Comparison of ENCODE assay signal across 10 cellular contexts in genomic region chr17:49229805-49230600, GRCh38. TPM values are rescaled to one million over a fixed set of nuclear protein-coding genes. Genes with fewer than 3 reads are reported as not detected.
A peak's percentile ranks its signal among the peaks of the same experiment; 100 is the strongest.
DNase-seq lines count a peak whose midpoint lies in the region; FAIRE-seq and TF ChIP-seq lines count a peak whose summit lies in the region.
"Had no signal": no experiment of that assay in that cellular context is flagged by ENCODE, and none has a peak within 500 bp of the region (broad histone marks: within the 10 kb centered on the region; RNA-seq: fewer than 3 reads in every experiment).

No MANE protein-coding gene starts in this region.

- TF ChIP-seq POLR2A in tibial nerve (IDR thresholded peaks at IDR 0.05), result no peak

- H3K9me3 Mint-ChIP-seq in activated T-helper 2 cell treated with anti-CD3 and anti-CD28 coated beads, Interferon-gamma antibody, Interleukin-2, Interleukin-4, amounts not matched to agents 10 μg/mL and 5 μg/mL and 100 μg/mL, durations not matched to agents 14 hours and 24 hours and 36 hours, result no peaks in the 10 kb centered on the region

- H3K27me3 ChIP-seq in tibial nerve, result peaks cover 0 to 63% of the 10 kb centered on the region in 2 donors

- H3K27ac Mint-ChIP-seq in activated T-helper 2 cell treated with anti-CD3 and anti-CD28 coated beads, Interferon-gamma antibody, Interleukin-2, Interleukin-4, amounts not matched to agents 10 μg/mL and 5 μg/mL and 100 μg/mL, durations not matched to agents 14 hours and 24 hours and 36 hours, result no peak overlapping the region

- FAIRE-seq in kidney (lab: Jason Lieb, UNC) (no peak), RCC 7860 (lab: Jason Lieb, UNC) (no peak)

- H3K4me3 Mint-ChIP-seq in activated T-helper 2 cell treated with anti-CD3 and anti-CD28 coated beads, Interferon-gamma antibody, Interleukin-2, Interleukin-4, amounts not matched to agents 10 μg/mL and 5 μg/mL and 100 μg/mL, durations not matched to agents 14 hours and 24 hours and 36 hours (ENCODE audit: low read depth), result peak overlapping the region; percentile 78

- intact Hi-C loops in activated T-helper 2 cell treated with anti-CD3 and anti-CD28 coated beads, Interferon-gamma antibody, Interleukin-2, Interleukin-4, amounts not matched to agents 10 μg/mL and 5 μg/mL and 100 μg/mL, durations not matched to agents 14 hours and 24 hours and 36 hours (cut with micrococcal nuclease), result loop anchor here (2.0 kb wide), 1 partner anchor 31 kb away; no protein-coding TSS in a partner anchor
- intact Hi-C loops in kidney (cut with DNase I), result loop anchor here (5.0 kb wide), 1 partner anchor 48 kb away; no protein-coding TSS in a partner anchor

- H3K9me3 ChIP-seq in kidney (ENCODE audit: control insufficient read depth in 1 of 2, low read length in 2 of 2) (no peaks in the 10 kb centered on the region), tibial nerve (no peaks in the 10 kb centered on the region)

- TF ChIP-seq CTCF in kidney (IDR thresholded peaks at IDR 0.05; ENCODE audit: borderline replicate concordance, extremely low read depth, insufficient read depth) (no peak), tibial nerve (IDR thresholded peaks at IDR 0.05) (no peak)

- peaks cover 12% of the 10 kb centered on the region for H3K4me1 Mint-ChIP-seq in activated T-helper 2 cell treated with anti-CD3 and anti-CD28 coated beads, Interferon-gamma antibody, Interleukin-2, Interleukin-4, amounts not matched to agents 10 μg/mL and 5 μg/mL and 100 μg/mL, durations not matched to agents 14 hours and 24 hours and 36 hours (ENCODE audit: low read depth)

- H3K27ac ChIP-seq in kidney (ENCODE audit: low read depth in 2 of 2, low read length in 2 of 2) (no peak overlapping the region), tibial nerve (no peak overlapping the region)

- H3K36me3 ChIP-seq in kidney (ENCODE audit: control insufficient read depth in 1 of 2, insufficient read depth in 2 of 2, low read length in 2 of 2) (no peaks in the 10 kb centered on the region), tibial nerve (no peaks in the 10 kb centered on the region)

- peak; percentile 61 for DNase-seq in activated CD8-positive, alpha-beta memory T cell treated with anti-CD3 and anti-CD28 coated beads, Interleukin-2, amount 50 U/mL, for 48 hours
- no peak for DNase-seq in activated CD8-positive, alpha-beta memory T cell treated with anti-CD3 and anti-CD28 coated beads, Interleukin-2, amount 50 U/mL, for 4 hours
- no peak for DNase-seq in activated T-helper 2 cell treated with anti-CD3 and anti-CD28 coated beads, Interferon-gamma antibody, Interleukin-2, Interleukin-4, amounts not matched to agents 10 μg/mL and 5 μg/mL and 100 μg/mL, durations not matched to agents 14 hours and 24 hours and 36 hours (ENCODE audit: low spot score)
- DNase-seq in kidney (peak; percentile 78), tibial nerve (ENCODE audit: low spot score in 2 of 2) (no peak), RCC 7860 (ENCODE audit: low spot score) (no peak), hepatic stellate cell (ENCODE audit: low spot score) (no peak), cerebellum (ENCODE audit: low spot score) (no peak)

- H3K4me1 ChIP-seq in kidney (ENCODE audit: control insufficient read depth in 1 of 2, insufficient read depth in 1 of 2, low read depth in 1 of 2, low read length in 2 of 2), result peaks cover 6 to 9% of the 10 kb centered on the region in 2 donors
- H3K4me1 ChIP-seq in tibial nerve, result peaks cover 0 to 19% (median 11%) of the 10 kb centered on the region in 4 donors

- H3K4me3 ChIP-seq in kidney (ENCODE audit: low read length in 2 of 2), result peak overlapping the region; percentile 36 to 67
- peak overlapping the region; percentile 20 to 62 (median 55) for H3K4me3 ChIP-seq in tibial nerve

- WGBS in tibial nerve, 2 donors, result 2 to 6% methylated on average over 19 to 31 of the region's 36 CpGs

- H3K27me3 Mint-ChIP-seq in activated T-helper 2 cell treated with anti-CD3 and anti-CD28 coated beads, Interferon-gamma antibody, Interleukin-2, Interleukin-4, amounts not matched to agents 10 μg/mL and 5 μg/mL and 100 μg/mL, durations not matched to agents 14 hours and 24 hours and 36 hours (ENCODE audit: low read depth), result peaks cover 38% of the 10 kb centered on the region

- no peak for TF ChIP-seq EP300 in tibial nerve (IDR thresholded peaks at IDR 0.05)

- no peaks in the 10 kb centered on the region for H3K36me3 Mint-ChIP-seq in activated T-helper 2 cell treated with anti-CD3 and anti-CD28 coated beads, Interferon-gamma antibody, Interleukin-2, Interleukin-4, amounts not matched to agents 10 μg/mL and 5 μg/mL and 100 μg/mL, durations not matched to agents 14 hours and 24 hours and 36 hours (ENCODE audit: low read depth)

- peak overlapping the region in 1 of 2 donors; percentile 46 for H3K9ac ChIP-seq in kidney (ENCODE audit: low read length in 2 of 2)

RNA-seq across cellular contexts. Expression of gene PHOSPHO1, which starts 0.6 kb away (rescaled TPM):
- total RNA-seq in activated T-helper 2 cell treated with anti-CD3 and anti-CD28 coated beads, Interferon-gamma antibody, Interleukin-2, Interleukin-4, amounts not matched to agents 10 μg/mL and 5 μg/mL and 100 μg/mL, durations not matched to agents 14 hours and 24 hours and 36 hours, result not detected in 2 replicates
- total RNA-seq in kidney (0.22 TPM), tibial nerve (1 to 10 TPM in 1 of 4 donors, under 1 TPM in 2, not detected in 1; 0.21 to 1.3 (median 0.98) TPM), cerebellum (2.6 TPM)
- 1.5 TPM for polyA plus RNA-seq in kidney (ENCODE audit: insufficient read depth, low read depth, low replicate concordance)
- total RNA-seq: T-helper 2 cell treated with Interferon-gamma antibody and Interleukin-4, amounts not matched to agents 100 ng/mL and 5 ng/mL, for 36 hours had no signal

RNA-seq across cellular contexts. Expression of gene ABI3, which starts 19.5 kb away (rescaled TPM):
- total RNA-seq in activated T-helper 2 cell treated with anti-CD3 and anti-CD28 coated beads, Interferon-gamma antibody, Interleukin-2, Interleukin-4, amounts not matched to agents 10 μg/mL and 5 μg/mL and 100 μg/mL, durations not matched to agents 14 hours and 24 hours and 36 hours, result 28.5 and 30.0 TPM in 2 replicates
- total RNA-seq in kidney (18.3 TPM), tibial nerve (10 to 100 TPM in 3 of 4 donors, 1 to 10 TPM in 1; 9.6 to 14.4 (median 12.0) TPM), cerebellum (1.00 TPM)
- polyA plus RNA-seq in kidney (ENCODE audit: insufficient read depth, low read depth, low replicate concordance), result 17.1 TPM

RNA-seq across cellular contexts. Expression of gene GNGT2, which starts 19.6 kb away (rescaled TPM):
- 16.8 and 17.1 TPM in 2 replicates for total RNA-seq in activated T-helper 2 cell treated with anti-CD3 and anti-CD28 coated beads, Interferon-gamma antibody, Interleukin-2, Interleukin-4, amounts not matched to agents 10 μg/mL and 5 μg/mL and 100 μg/mL, durations not matched to agents 14 hours and 24 hours and 36 hours
- 4.7 TPM for total RNA-seq in kidney
- 8.3 TPM for polyA plus RNA-seq in kidney (ENCODE audit: insufficient read depth, low read depth, low replicate concordance)
- total RNA-seq in tibial nerve, result 1 to 10 TPM in 1 of 4 donors, not detected in 3; 1.2 TPM
- not detected for total RNA-seq in cerebellum
- total RNA-seq: Daoy had no signal

Comparison
In these comparisons a context has a peak if more than half of its experiments do, and no peak if none do; other contexts are left out.
1. DNase-seq: peak in activated CD8-positive, alpha-beta memory T cell treated with anti-CD3 and anti-CD28 coated beads, Interleukin-2, amount 50 U/mL, for 48 hours (single experiment) and kidney (single experiment); none in activated CD8-positive, alpha-beta memory T cell treated with anti-CD3 and anti-CD28 coated beads, Interleukin-2, amount 50 U/mL, for 4 hours (single experiment), activated T-helper 2 cell treated with anti-CD3 and anti-CD28 coated beads, Interferon-gamma antibody, Interleukin-2, Interleukin-4, amounts not matched to agents 10 μg/mL and 5 μg/mL and 100 μg/mL, durations not matched to agents 14 hours and 24 hours and 36 hours (single experiment), tibial nerve (0 of 2), RCC 7860 (single experiment), hepatic stellate cell (single experiment) and cerebellum (single experiment).